Comparison of ENCODE assay signal across 9 cellular contexts in the genomic region with DNA sequence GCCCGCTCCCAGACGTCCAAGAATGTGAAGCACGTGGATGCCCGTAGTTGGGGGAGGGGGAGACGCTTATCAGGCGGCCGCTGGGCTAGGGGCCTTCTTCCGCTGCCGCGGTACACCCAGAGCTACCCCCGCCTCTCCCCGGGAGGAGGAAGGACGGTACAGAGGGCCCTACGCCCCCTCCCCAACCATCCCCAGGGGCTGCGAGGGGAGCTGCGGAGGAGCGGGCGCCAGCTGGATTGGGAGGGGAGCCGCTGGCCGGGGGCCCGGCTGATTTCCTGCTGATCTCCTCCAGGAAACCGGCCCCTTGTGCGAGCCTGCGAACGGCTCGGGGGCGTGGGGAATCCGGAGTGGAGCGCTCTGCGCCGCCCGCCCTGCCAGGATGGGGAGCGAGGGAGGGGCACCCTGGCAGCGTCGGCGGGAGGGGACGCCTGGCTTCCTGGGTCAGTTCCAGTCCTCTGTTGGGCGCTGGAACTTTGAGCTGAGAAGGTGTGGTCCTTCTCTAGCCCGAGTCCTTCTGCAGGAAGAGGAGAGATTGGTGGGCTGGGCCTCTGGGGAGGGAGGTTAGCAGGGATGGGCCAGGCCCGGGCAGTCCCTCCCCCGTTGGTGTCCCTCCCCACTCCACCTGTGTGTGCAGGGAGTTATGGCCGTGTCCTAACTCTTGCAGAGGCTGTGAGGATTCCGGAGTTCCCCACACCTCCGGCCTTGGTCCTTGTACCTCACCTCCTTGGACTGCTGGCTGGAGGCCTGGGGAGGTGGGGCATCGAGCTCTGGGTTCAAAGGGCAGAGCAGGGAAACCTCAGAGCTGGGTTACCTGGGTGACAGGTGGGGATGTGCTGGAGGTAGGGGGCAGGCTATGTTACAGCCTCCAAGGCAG. TPM values are rescaled to one million over a fixed set of nuclear protein-coding genes. Genes with fewer than 3 reads are reported as not detected.
DNase-seq lines count a peak whose midpoint lies in the region; ATAC-seq and TF ChIP-seq lines count a peak whose summit lies in the region.
"Had no signal": no experiment of that assay in that cellular context is flagged by ENCODE, and none has a peak within 500 bp of the region (broad histone marks: within the 10 kb centered on the region; RNA-seq: fewer than 3 reads in every experiment).

No MANE protein-coding gene starts in this region.

- H3K4me1 Mint-ChIP-seq in progenitor cell of endocrine pancreas (ENCODE audit: low read depth), result peaks cover 68% of the 10 kb centered on the region

- H3K27me3 Mint-ChIP-seq in progenitor cell of endocrine pancreas, result no peaks in the 10 kb centered on the region

- H3K27ac ChIP-seq in adrenal gland, result peak overlapping the region in 4 of 5 donors; percentile 66 to 100 (median 90)

- H3K36me3 ChIP-seq in adrenal gland (replicated peaks in 1 of 2), result peaks cover 0 to 9% of the 10 kb centered on the region in 2 donors

- DNase-seq in DMS53 treated with DMSO at 0.1 percent for 48 hours (lab: John Stamatoyannopoulos, UW; ENCODE audit: unreplicated experiment) (peak; percentile 64), NCI-H146 (lab: John Stamatoyannopoulos, UW) (peak; percentile 72), adrenal gland (peak in 6 of 7 donors; percentile 61 to 79 (median 74)), left ventricle myocardium superior (peak; percentile 86), progenitor cell of endocrine pancreas (ENCODE audit: low spot score, unreplicated experiment) (peak; percentile 46), KG1 (lab: John Stamatoyannopoulos, UW) (no peak)
- DNase-seq in stimulated activated CD4-positive, alpha-beta T cell treated with anti-CD3 and anti-CD28 coated beads, Interleukin-4, amount 100 ng/mL, for 4 hours, result no peak

- H3K9me3 Mint-ChIP-seq in progenitor cell of endocrine pancreas (ENCODE audit: low read depth), result no peaks in the 10 kb centered on the region

- H3K27me3 ChIP-seq in adrenal gland, result no peaks in the 10 kb centered on the region

- ATAC-seq in left ventricle myocardium superior (peak; percentile 16), GM21717 (IDR thresholded peaks at IDR 0.05; ENCODE audit: unreplicated experiment) (no peak)

- peaks cover 4% of the 10 kb centered on the region for H3K36me3 Mint-ChIP-seq in progenitor cell of endocrine pancreas (ENCODE audit: insufficient read depth)

- intact Hi-C loops in adrenal gland (cut with DNase I) (no loop called here), left ventricle myocardium superior (cut with micrococcal nuclease) (no loop called here)

- peak overlapping the region; percentile 97 for H3K27ac Mint-ChIP-seq in progenitor cell of endocrine pancreas

- no peaks in the 10 kb centered on the region for H3K9me3 ChIP-seq in adrenal gland (replicated peaks in 1 of 3)

- H3K4me3 Mint-ChIP-seq in progenitor cell of endocrine pancreas (ENCODE audit: low read depth), result peak overlapping the region; percentile 89

- H3K4me3 ChIP-seq in adrenal gland, result peak overlapping the region in 2 of 4 donors; percentile 45 to 93

- WGBS in adrenal gland, 4 donors, result 1 to 4% (median 3%) methylated on average over 17 to 45 of the region's 45 CpGs

- peak in 1 of 2 donors; percentile 15 for TF ChIP-seq POLR2A in adrenal gland (IDR thresholded peaks at IDR 0.05)

- peaks cover 53 to 71% of the 10 kb centered on the region in 2 donors for H3K4me1 ChIP-seq in adrenal gland (replicated peaks in 1 of 2)

- TF ChIP-seq CTCF in adrenal gland (IDR thresholded peaks at IDR 0.05), result no peak
- no peak for TF ChIP-seq CTCF in progenitor cell of endocrine pancreas (IDR thresholded peaks at IDR 0.05; ENCODE audit: unreplicated experiment)

RNA-seq across cellular contexts. Expression of a gene that starts 19.1 kb away (rescaled TPM):
- total RNA-seq in adrenal gland (1 to 10 TPM; 1.3 to 8.7 (median 1.9) TPM), left ventricle myocardium superior (1.2 TPM), progenitor cell of endocrine pancreas (not detected in 2 replicates)
- polyA plus RNA-seq in adrenal gland, result not detected
- total RNA-seq: SK-MEL-5 had no signal

RNA-seq across cellular contexts. Expression of a gene that starts 36.4 kb away (rescaled TPM):
- total RNA-seq in adrenal gland, result 10 to 100 TPM; 24.8 to 51.8 (median 34.4) TPM
- polyA plus RNA-seq in adrenal gland, result 10 to 100 TPM; 12.7 to 58.2 (median 26.8) TPM
- total RNA-seq in left ventricle myocardium superior, result 18.6 TPM
- total RNA-seq in progenitor cell of endocrine pancreas, result 50.8 and 51.3 TPM in 2 replicates

RNA-seq across cellular contexts. Expression of a gene that starts 57.7 kb away (rescaled TPM):
- total RNA-seq in adrenal gland (10 to 100 TPM in 1 of 8 donors, 1 to 10 TPM in 6, under 1 TPM in 1; 0.69 to 12.1 (median 2.5) TPM), left ventricle myocardium superior (0.99 TPM), progenitor cell of endocrine pancreas (35.7 and 38.5 TPM in 2 replicates)
- polyA plus RNA-seq in adrenal gland, result 10 to 100 TPM in 1 of 3 donors, 1 to 10 TPM in 2; 1.0 to 31.3 (median 1.0) TPM

Comparison
In these comparisons a context has a peak if more than half of its experiments do, and no peak if none do; other contexts are left out.
1. DNase-seq: peak in DMS53 treated with DMSO at 0.1 percent for 48 hours (single experiment), NCI-H146 (single experiment), adrenal gland (6 of 7), left ventricle myocardium superior (single experiment) and progenitor cell of endocrine pancreas (single experiment); none in KG1 (single experiment) and stimulated activated CD4-positive, alpha-beta T cell treated with anti-CD3 and anti-CD28 coated beads, Interleukin-4, amount 100 ng/mL, for 4 hours (0 of 2).